Comparison of ENCODE assay signal across 19 cellular contexts in genomic region chr7:33773053-33773452, GRCh38.
DNase-seq lines count a peak whose midpoint lies in the region; TF ChIP-seq lines count a peak whose summit lies in the region.
"Had no signal": no experiment of that assay in that cellular context is flagged by ENCODE, and none has a peak within 500 bp of the region (broad histone marks: within the 10 kb centered on the region; RNA-seq: fewer than 3 reads in every experiment).

No MANE protein-coding gene starts in this region.

- peaks cover 5% of the 10 kb centered on the region for H3K36me3 Mint-ChIP-seq in type B pancreatic cell
- H3K36me3 Mint-ChIP-seq: natural killer cell treated with Interleukin-12 subunit alpha and Interleukin-12 subunit beta and Interleukin-15 and Interleukin-18, amount 100 ng/mL, for 72 hours had no signal

- H3K4me1 ChIP-seq in HEK293 (ENCODE audit: control insufficient read depth, insufficient read depth, low read length) (peaks cover 11% of the 10 kb centered on the region), ascending aorta (no peaks in the 10 kb centered on the region)
- H3K4me1 ChIP-seq: HAP-1, psoas muscle had no signal

- no peak overlapping the region for H3K27ac Mint-ChIP-seq in type B pancreatic cell
- H3K27ac Mint-ChIP-seq: natural killer cell treated with Interleukin-12 subunit alpha and Interleukin-12 subunit beta and Interleukin-15 and Interleukin-18, amount 100 ng/mL, for 72 hours had no signal

- no peak overlapping the region for H3K4me3 Mint-ChIP-seq in type B pancreatic cell
- H3K4me3 Mint-ChIP-seq: central memory CD8-positive, alpha-beta T cell; natural killer cell treated with Interleukin-12 subunit alpha and Interleukin-12 subunit beta and Interleukin-15 and Interleukin-18, amount 100 ng/mL, for 72 hours had no signal

- POLR2A ChIA-PET in HEK293 (lab: Yijun Ruan, JAX) = no interaction called here

- H3K27me3 ChIP-seq in ascending aorta (no peaks in the 10 kb centered on the region), dorsolateral prefrontal cortex (no peaks in the 10 kb centered on the region)

- H3K27ac ChIP-seq in HEK293 (ENCODE audit: extremely low read depth, low read depth, low read length) (no peak overlapping the region), ascending aorta (no peak overlapping the region), dorsolateral prefrontal cortex (no peak overlapping the region)
- H3K27ac ChIP-seq: C4-2B, psoas muscle, thoracic aorta had no signal

- CTCF ChIA-PET in HEK293 (lab: Yijun Ruan, JAX) = interaction anchor here (0.6 to 1.2 kb wide), 4 partner anchors 34 to 587 kb away, joined by 3 to 5 read pairs (median 4); no protein-coding TSS in a partner anchor

- DNase-seq in Caki2 (ENCODE audit: low read depth) = peak; percentile 22
- DNase-seq in astrocyte of the spinal cord (ENCODE audit: low read depth, low spot score) = peak; percentile 59
- DNase-seq in hepatic stellate cell (ENCODE audit: low spot score) = peak; percentile 16
- DNase-seq in NCI-H1417 (lab: John Stamatoyannopoulos, UW) = no peak
- no peak for DNase-seq in type B pancreatic cell (ENCODE audit: extremely low spot score, unreplicated experiment)
- no peak for DNase-seq in ascending aorta (ENCODE audit: low spot score in 2 of 2)
- DNase-seq in dorsolateral prefrontal cortex = no peak
- DNase-seq: activated CD4-positive, alpha-beta T cell treated with anti-CD3 and anti-CD28 coated beads, Interleukin-2, amount 50 U/mL, for 48 hours; activated gamma-delta T cell treated with Interleukin-2 at 50 U/mL for 16 hours; hypothalamus; NCI-H2029; NCI-H82; psoas muscle had no signal

- H3K36me3 ChIP-seq in HEK293 (ENCODE audit: control insufficient read depth in 2 of 2, insufficient read depth in 1 of 2, low read length in 2 of 2) = no peaks in the 10 kb centered on the region
- no peaks in the 10 kb centered on the region for H3K36me3 ChIP-seq in ascending aorta
- H3K36me3 ChIP-seq: HAP-1, thoracic aorta had no signal

- H3K4me3 ChIP-seq in HEK293 (ENCODE audit: low read depth, low read length) (no peak overlapping the region), astrocyte of the spinal cord (ENCODE audit: low read depth, low read length) (no peak overlapping the region), ascending aorta (no peak overlapping the region), dorsolateral prefrontal cortex (no peak overlapping the region)
- H3K4me3 ChIP-seq: HAP-1, psoas muscle, thoracic aorta had no signal

- H3K9me3 Mint-ChIP-seq in type B pancreatic cell = peaks cover 10% of the 10 kb centered on the region
- H3K9me3 Mint-ChIP-seq: central memory CD8-positive, alpha-beta T cell; natural killer cell treated with Interleukin-12 subunit alpha and Interleukin-12 subunit beta and Interleukin-15 and Interleukin-18, amount 100 ng/mL, for 72 hours had no signal

- intact Hi-C loops in ascending aorta (cut with DNase I) (no loop called here), dorsolateral prefrontal cortex (cut with DNase I) (no loop called here)

- H3K9me3 ChIP-seq in HEK293 (ENCODE audit: control insufficient read depth, insufficient read depth, low read depth, low read length) (no peaks in the 10 kb centered on the region), ascending aorta (no peaks in the 10 kb centered on the region)
- H3K9me3 ChIP-seq: HAP-1, psoas muscle, thoracic aorta had no signal

- in situ Hi-C loops in Caki2 (cut with HindIII; ENCODE audit: low pct_unique_long_range_greater_than_20kb, low sequenced_read_pairs) = no loop called here
- in situ Hi-C loops in astrocyte of the spinal cord (cut with HindIII; ENCODE audit: low sequenced_read_pairs) = no loop called here

- TF ChIP-seq CTCF in HEK293 (tag by site-specific recombination; IDR thresholded peaks at IDR 0.05) = no peak
- TF ChIP-seq CTCF in astrocyte of the spinal cord (IDR thresholded peaks at IDR 0.05; ENCODE audit: low read depth, low read length) = no peak
- no peak for TF ChIP-seq CTCF in type B pancreatic cell (conservative IDR thresholded peaks at IDR 0.05)
- no peak for TF ChIP-seq CTCF in ascending aorta (IDR thresholded peaks at IDR 0.05)
- TF ChIP-seq CTCF in dorsolateral prefrontal cortex (IDR thresholded peaks at IDR 0.05 in 54 of 56, conservative IDR thresholded peaks at IDR 0.05 in 2 of 56; ENCODE audit: low read depth in 1 of 56, partially characterized antibody in 56 of 56) = no peak

- peaks cover 16% of the 10 kb centered on the region for H3K4me1 Mint-ChIP-seq in type B pancreatic cell (ENCODE audit: unreplicated experiment)
- H3K4me1 Mint-ChIP-seq: central memory CD8-positive, alpha-beta T cell had no signal

- H3K27me3 Mint-ChIP-seq in type B pancreatic cell = peaks cover 19% of the 10 kb centered on the region
- H3K27me3 Mint-ChIP-seq: central memory CD8-positive, alpha-beta T cell had no signal

TF ChIP-seq in HEK293, 187 proteins besides CTCF, POLR2A, EP300 and RAD21:
- TF ChIP-seq IKZF3 (tag by site-specific recombination; IDR thresholded peaks at IDR 0.05) = no peak
- no peak for TF ChIP-seq ZNF394 (tag by site-specific recombination; IDR thresholded peaks at IDR 0.05; ENCODE audit: borderline replicate concordance)
- 0 out of 2 replicates have a peak, but pooled peaks have one; percentile 18 for TF ChIP-seq WT1 (tag by site-specific recombination; IDR thresholded peaks at IDR 0.05)

Comparison
In these comparisons a context has a peak if more than half of its experiments do, and no peak if none do; other contexts are left out.
1. DNase-seq: peak in Caki2 (single experiment), astrocyte of the spinal cord (single experiment) and hepatic stellate cell (single experiment); none in NCI-H1417 (0 of 3), type B pancreatic cell (single experiment), ascending aorta (0 of 2) and dorsolateral prefrontal cortex (0 of 10).